Comparison of ENCODE assay signal across 12 cellular contexts in the genomic region with DNA sequence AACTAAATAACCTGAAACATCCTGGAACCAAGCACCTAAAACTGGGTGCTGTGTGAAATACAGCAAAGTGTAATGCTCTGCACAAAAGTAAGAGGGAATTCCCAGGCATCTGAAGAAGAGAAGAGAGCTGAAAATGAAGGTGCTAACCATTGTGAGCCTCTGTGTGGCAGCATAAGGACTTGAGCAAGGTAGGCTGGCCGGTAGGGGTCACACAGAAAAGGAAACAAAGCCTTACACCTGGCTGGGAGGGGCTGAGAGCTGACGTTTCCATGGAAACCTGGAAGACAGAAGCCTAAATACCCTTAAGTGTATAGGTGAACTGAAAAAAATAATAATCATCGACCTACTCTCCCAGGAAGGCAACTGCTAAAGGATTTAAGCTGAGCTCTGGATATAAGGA. TPM values are rescaled to one million over a fixed set of nuclear protein-coding genes. Genes with fewer than 3 reads are reported as not detected.
DNase-seq lines count a peak whose midpoint lies in the region; ATAC-seq and TF ChIP-seq lines count a peak whose summit lies in the region.
"Had no signal": no experiment of that assay in that cellular context is flagged by ENCODE, and none has a peak within 500 bp of the region (broad histone marks: within the 10 kb centered on the region; RNA-seq: fewer than 3 reads in every experiment).

No MANE protein-coding gene starts in this region.

- H3K36me3 Mint-ChIP-seq in T-helper 17 cell (ENCODE audit: low read depth): peaks cover 3% of the 10 kb centered on the region

- peaks cover 0 to 10% of the 10 kb centered on the region in 2 donors for H3K36me3 ChIP-seq in left lung
- H3K36me3 ChIP-seq: HAP-1 had no signal

- TF ChIP-seq RAD21 in Ishikawa (IDR thresholded peaks at IDR 0.05; ENCODE audit: low read depth): peak; percentile 31; the same call in 1 of the 2 replicates

- no peaks in the 10 kb centered on the region for H3K27me3 ChIP-seq in left lung

- H3K27ac Mint-ChIP-seq in T-helper 17 cell: peak overlapping the region; percentile 87

- TF ChIP-seq CTCF in GM12864 (IDR thresholded peaks at IDR 0.05; ENCODE audit: low read depth, low read length, missing control alignments): peak; percentile 14
- TF ChIP-seq CTCF in left lung (IDR thresholded peaks at IDR 0.05): no peak

- no peak for TF ChIP-seq EP300 in Ishikawa (IDR thresholded peaks at IDR 0.05; ENCODE audit: borderline replicate concordance)

- H3K9me3 ChIP-seq in T-helper 17 cell (ENCODE audit: control insufficient read depth, low read length, poor library complexity, severe bottlenecking) (no peaks in the 10 kb centered on the region), left lung (peaks cover 0 to 3% of the 10 kb centered on the region in 2 donors)
- H3K9me3 ChIP-seq: HAP-1 had no signal

- peak; percentile 56 for ATAC-seq in T-helper 17 cell
- ATAC-seq in left lung: peak; percentile 69
- ATAC-seq in HG03457 (IDR thresholded peaks at IDR 0.05; ENCODE audit: unreplicated experiment): no peak

- peak; percentile 7 for DNase-seq in GM12864 (ENCODE audit: low read depth)
- no peak for DNase-seq in T-helper 17 cell
- DNase-seq in left lung: no peak
- no peak for DNase-seq in HCEC 1CT
- DNase-seq in HUDEP-2 (lab: John Stamatoyannopoulos, UW; ENCODE audit: unreplicated experiment in 76 of 76): no peak
- DNase-seq in ureter (ENCODE audit: low spot score): no peak
- DNase-seq: NCI-H226, T-helper 1 cell had no signal

- no peak overlapping the region for H3K27ac ChIP-seq in left lung

- H3K4me3 ChIP-seq in GM12864 (ENCODE audit: low read depth, low read length) (no peak overlapping the region), left lung (no peak overlapping the region)
- H3K4me3 ChIP-seq: HAP-1 had no signal

- no peaks in the 10 kb centered on the region for H3K27me3 Mint-ChIP-seq in T-helper 17 cell
- H3K27me3 Mint-ChIP-seq: stimulated activated naive CD8-positive, alpha-beta T cell treated with anti-CD3 and anti-CD28 coated beads, Interleukin-15, Interleukin-2, amounts not matched to agents 100 ng/mL and 50 ng/mL, for 24 hours had no signal

- H3K4me3 Mint-ChIP-seq in T-helper 17 cell: no peak overlapping the region
- H3K4me3 Mint-ChIP-seq: stimulated activated naive CD8-positive, alpha-beta T cell treated with anti-CD3 and anti-CD28 coated beads, Interleukin-15, Interleukin-2, amounts not matched to agents 100 ng/mL and 50 ng/mL, for 24 hours had no signal

- intact Hi-C loops in left lung (cut with DNase I): no loop called here

- H3K4me1 Mint-ChIP-seq in T-helper 17 cell: peaks cover 28% of the 10 kb centered on the region

- H3K4me1 ChIP-seq in left lung: no peaks in the 10 kb centered on the region
- H3K4me1 ChIP-seq: HAP-1 had no signal

TF ChIP-seq in Ishikawa, 13 proteins besides CTCF, POLR2A, EP300 and RAD21:
- no peak for TF ChIP-seq NFIC (IDR thresholded peaks at IDR 0.05)
- TF ChIP-seq FOXM1 (IDR thresholded peaks at IDR 0.05; ENCODE audit: borderline replicate concordance, low read depth): no peak
- TF ChIP-seq, protein P1, sequence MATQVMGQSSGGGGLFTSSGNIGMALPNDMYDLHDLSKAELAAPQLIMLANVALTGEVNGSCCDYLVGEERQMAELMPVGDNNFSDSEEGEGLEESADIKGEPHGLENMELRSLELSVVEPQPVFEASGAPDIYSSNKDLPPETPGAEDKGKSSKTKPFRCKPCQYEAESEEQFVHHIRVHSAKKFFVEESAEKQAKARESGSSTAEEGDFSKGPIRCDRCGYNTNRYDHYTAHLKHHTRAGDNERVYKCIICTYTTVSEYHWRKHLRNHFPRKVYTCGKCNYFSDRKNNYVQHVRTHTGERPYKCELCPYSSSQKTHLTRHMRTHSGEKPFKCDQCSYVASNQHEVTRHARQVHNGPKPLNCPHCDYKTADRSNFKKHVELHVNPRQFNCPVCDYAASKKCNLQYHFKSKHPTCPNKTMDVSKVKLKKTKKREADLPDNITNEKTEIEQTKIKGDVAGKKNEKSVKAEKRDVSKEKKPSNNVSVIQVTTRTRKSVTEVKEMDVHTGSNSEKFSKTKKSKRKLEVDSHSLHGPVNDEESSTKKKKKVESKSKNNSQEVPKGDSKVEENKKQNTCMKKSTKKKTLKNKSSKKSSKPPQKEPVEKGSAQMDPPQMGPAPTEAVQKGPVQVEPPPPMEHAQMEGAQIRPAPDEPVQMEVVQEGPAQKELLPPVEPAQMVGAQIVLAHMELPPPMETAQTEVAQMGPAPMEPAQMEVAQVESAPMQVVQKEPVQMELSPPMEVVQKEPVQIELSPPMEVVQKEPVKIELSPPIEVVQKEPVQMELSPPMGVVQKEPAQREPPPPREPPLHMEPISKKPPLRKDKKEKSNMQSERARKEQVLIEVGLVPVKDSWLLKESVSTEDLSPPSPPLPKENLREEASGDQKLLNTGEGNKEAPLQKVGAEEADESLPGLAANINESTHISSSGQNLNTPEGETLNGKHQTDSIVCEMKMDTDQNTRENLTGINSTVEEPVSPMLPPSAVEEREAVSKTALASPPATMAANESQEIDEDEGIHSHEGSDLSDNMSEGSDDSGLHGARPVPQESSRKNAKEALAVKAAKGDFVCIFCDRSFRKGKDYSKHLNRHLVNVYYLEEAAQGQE (IDR thresholded peaks at IDR 0.05; ENCODE audit: low read depth): no peak
TF ChIP-seq in Ishikawa: peak in this region for 0.

RNA-seq across cellular contexts. Expression of a gene that starts 48.6 kb away (rescaled TPM):
- total RNA-seq in T-helper 17 cell (10 to 100 TPM; 39.7 to 41.4 TPM), left lung (10 to 100 TPM; 32.5 to 43.1 TPM), ureter (48.4 TPM)
